ENCODE assay signal across 8 cellular contexts in genomic region chrX:118603981-118604380, GRCh38.
DNase-seq lines count a peak whose midpoint lies in the region; ATAC-seq and TF ChIP-seq lines count a peak whose summit lies in the region.

No MANE protein-coding gene starts in this region.

- ATAC-seq in GM18858 (IDR thresholded peaks at IDR 0.05; ENCODE audit: unreplicated experiment) (peak; percentile 40), left colon (peak; percentile 43)

- no peak for TF ChIP-seq POLR2A in NB4 (IDR thresholded peaks at IDR 0.05; ENCODE audit: extremely low read depth, insufficient read length)

- intact Hi-C loops in left colon (cut with DNase I, micrococcal nuclease) = no loop called here

- peak; percentile 74 for TF ChIP-seq CTCF in NB4 (IDR thresholded peaks at IDR 0.05; ENCODE audit: low read depth, low read length)

- DNase-seq in Ammon's horn (ENCODE audit: low spot score) = peak; percentile 64
- DNase-seq in NB4 (ENCODE audit: low read depth) = peak; percentile 75
- peak in 3 of 5 donors; percentile 2 to 28 (median 16) for DNase-seq in T-helper 1 cell
- DNase-seq in cerebellum (ENCODE audit: low spot score) = peak; percentile 18
- DNase-seq in left colon = peak in 1 of 2 donors; percentile 13
- peak; percentile 11 to 19 for DNase-seq in stimulated activated CD4-positive, alpha-beta T cell treated with anti-CD3 and anti-CD28 coated beads, Interleukin-2, amount 100 ng/mL, for 24 hours
- DNase-seq in NCI-H1048 (lab: John Stamatoyannopoulos, UW) = no peak

- no peak overlapping the region for H3K4me3 ChIP-seq in NB4 (ENCODE audit: low read depth, low read length)
